Comparison of ENCODE assay signal across 34 cellular contexts in the genomic region with DNA sequence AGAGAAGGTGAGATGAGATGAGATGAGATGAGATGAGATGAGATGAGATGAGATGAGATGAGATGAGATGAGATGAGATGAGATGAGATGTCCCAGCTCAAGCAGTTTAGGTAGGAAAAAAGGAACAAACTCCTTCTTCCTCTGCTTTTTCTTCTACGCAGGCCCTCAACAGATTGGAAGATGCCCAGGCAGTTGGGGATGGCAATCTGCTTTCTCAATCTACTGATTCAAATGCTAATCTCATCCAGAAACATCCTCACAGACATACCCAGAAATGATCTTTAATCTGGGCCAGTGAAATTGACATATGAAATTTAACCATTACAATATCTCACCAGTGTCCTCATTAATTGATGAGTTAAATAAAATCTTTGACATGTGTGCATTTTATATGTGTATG.
"Had no signal": no experiment of that assay in that cellular context is flagged by ENCODE, and none has a peak within 500 bp of the region (broad histone marks: within the 10 kb centered on the region; RNA-seq: fewer than 3 reads in every experiment).

No MANE protein-coding gene starts in this region.

- H3K36me3 Mint-ChIP-seq: activated CD4-positive, alpha-beta memory T cell treated with anti-CD3 and anti-CD28 coated beads for 36 hours; activated naive CD4-positive, alpha-beta T cell treated with anti-CD3 and anti-CD28 coated beads, Interleukin-2, amount 50 U/mL, for 72 hours; activated naive CD8-positive, alpha-beta T cell treated with anti-CD3 and anti-CD28 coated beads for 36 hours had no signal

- H3K9me3 ChIP-seq: body of pancreas, breast epithelium had no signal

- H3K27ac ChIP-seq: adrenal gland, body of pancreas, brain microvascular endothelial cell, breast epithelium, VCaP had no signal

- H3K27me3 ChIP-seq: adrenal gland, body of pancreas, brain microvascular endothelial cell, breast epithelium had no signal

- DNase-seq: activated B cell treated with CpG ODN at 0.5 μM for 24 hours; activated CD4-positive, alpha-beta memory T cell treated with anti-CD3 and anti-CD28 coated beads for 36 hours; activated CD4-positive, alpha-beta T cell treated with anti-CD3 and anti-CD28 coated beads for 4 hours; activated CD4-positive, alpha-beta T cell treated with anti-CD3 and anti-CD28 coated beads, Interleukin-2, amount 10 ng/mL, durations not matched to agents 24 days and 14 days; activated CD4-positive, alpha-beta T cell treated with anti-CD3 and anti-CD28 coated beads, Interleukin-2, amount 50 U/mL, for 1 hour; activated CD4-positive, alpha-beta T cell treated with anti-CD3 and anti-CD28 coated beads, Interleukin-2, amount 50 U/mL, for 4 hours; activated CD4-positive, CD25-positive, alpha-beta regulatory T cell treated with anti-CD3 and anti-CD28 coated beads, Interleukin-2, amount 50 U/mL, for 72 hours; activated CD8-positive, alpha-beta memory T cell treated with anti-CD3 and anti-CD28 coated beads, Interleukin-2, amount 50 U/mL, for 4 hours; activated CD8-positive, alpha-beta T cell treated with anti-CD3 and anti-CD28 coated beads for 36 hours; activated effector memory CD4-positive, alpha-beta T cell treated with anti-CD3 and anti-CD28 coated beads, Interleukin-2, amount 50 U/mL, for 16 hours; activated gamma-delta T cell treated with Interleukin-2 at 50 U/mL for 16 hours; activated naive CD4-positive, alpha-beta T cell; activated naive CD4-positive, alpha-beta T cell treated with anti-CD3 and anti-CD28 coated beads for 36 hours; activated naive CD4-positive, alpha-beta T cell treated with anti-CD3 and anti-CD28 coated beads, Interleukin-2, amount 50 U/mL, for 16 hours; activated naive CD8-positive, alpha-beta T cell treated with anti-CD3 and anti-CD28 coated beads for 36 hours; activated T-cell treated with anti-CD3 and anti-CD28 coated beads for 4 hours; activated T-cell treated with anti-CD3 and anti-CD28 coated beads, Interleukin-2, amount 50 U/mL, for 1 hour; activated T-cell treated with anti-CD3 and anti-CD28 coated beads, Interleukin-2, amount 50 U/mL, for 4 hours; activated T-cell treated with anti-CD3 and anti-CD28 coated beads, Interleukin-2, amount 50 U/mL, for 72 hours; adrenal gland; amniotic stem cell; aorta; body of pancreas; brain microvascular endothelial cell; central memory CD4-positive, alpha-beta T cell; T-helper 2 cell; T-helper 9 cell had no signal

- H3K9me3 Mint-ChIP-seq: activated B cell treated with CpG ODN at 0.5 μM for 24 hours; activated CD4-positive, alpha-beta memory T cell treated with anti-CD3 and anti-CD28 coated beads for 36 hours; activated CD4-positive, alpha-beta T cell treated with anti-CD3 and anti-CD28 coated beads, Interleukin-2, amount 10 ng/mL, durations not matched to agents 24 days and 14 days; activated CD8-positive, alpha-beta T cell treated with anti-CD3 and anti-CD28 coated beads for 36 hours; activated naive CD4-positive, alpha-beta T cell treated with anti-CD3 and anti-CD28 coated beads for 36 hours; activated naive CD4-positive, alpha-beta T cell treated with anti-CD3 and anti-CD28 coated beads, Interleukin-2, amount 50 U/mL, for 72 hours; activated naive CD8-positive, alpha-beta T cell treated with anti-CD3 and anti-CD28 coated beads for 36 hours; activated T-cell treated with anti-CD3 and anti-CD28 coated beads, Interleukin-2, amount 50 U/mL, for 4 hours; activated T-helper 1 cell treated with anti-CD3 and anti-CD28 coated beads, Interleukin-12 subunit alpha, Interleukin-12 subunit beta, Interleukin-2, Interleukin-4 antibody, amounts not matched to agents 30 ng/mL and 10 ng/mL and 1 ng/mL, durations not matched to agents 14 hours and 24 hours and 36 hours; activated T-helper 17 cell treated with anti-CD3 and anti-CD28 coated beads, Interleukin-2, amount 50 U/mL, for 72 hours; T-helper 1 cell treated with Interleukin-12 subunit alpha and Interleukin-12 subunit beta and Interleukin-4 antibody, amounts not matched to agents 30 μg/mL and 1 μg/mL, for 36 hours; T-helper 2 cell treated with Interferon-gamma antibody and Interleukin-4, amounts not matched to agents 5 μg/mL and 100 μg/mL, for 36 hours had no signal

- H3K4me3 ChIP-seq: adrenal gland, body of pancreas, breast epithelium had no signal

- ATAC-seq: activated CD8-positive, alpha-beta T cell treated with anti-CD3 and anti-CD28 coated beads for 36 hours; activated naive CD4-positive, alpha-beta T cell treated with anti-CD3 and anti-CD28 coated beads, Interleukin-2, amount 50 U/mL, for 72 hours; activated T-cell treated with anti-CD3 and anti-CD28 coated beads, Interleukin-2, amount 50 U/mL, for 4 hours; activated T-cell treated with anti-CD3 and anti-CD28 coated beads, Interleukin-2, amount 50 U/mL, for 72 hours; activated T-helper 17 cell treated with anti-CD3 and anti-CD28 coated beads, Interleukin-2, amount 50 U/mL, for 72 hours; body of pancreas had no signal

- H3K27ac Mint-ChIP-seq: activated B cell treated with CpG ODN at 0.5 μM for 24 hours; activated CD4-positive, alpha-beta memory T cell treated with anti-CD3 and anti-CD28 coated beads for 36 hours; activated CD4-positive, alpha-beta T cell treated with anti-CD3 and anti-CD28 coated beads, Interleukin-2, amount 10 ng/mL, durations not matched to agents 24 days and 14 days; activated CD8-positive, alpha-beta T cell treated with anti-CD3 and anti-CD28 coated beads for 36 hours; activated naive CD4-positive, alpha-beta T cell treated with anti-CD3 and anti-CD28 coated beads for 36 hours; activated naive CD4-positive, alpha-beta T cell treated with anti-CD3 and anti-CD28 coated beads, Interleukin-2, amount 50 U/mL, for 72 hours; activated naive CD8-positive, alpha-beta T cell treated with anti-CD3 and anti-CD28 coated beads for 36 hours; activated T-cell treated with anti-CD3 and anti-CD28 coated beads, Interleukin-2, amount 50 U/mL, for 72 hours; activated T-helper 1 cell treated with anti-CD3 and anti-CD28 coated beads, Interleukin-12 subunit alpha, Interleukin-12 subunit beta, Interleukin-2, Interleukin-4 antibody, amounts not matched to agents 30 ng/mL and 10 ng/mL and 1 ng/mL, durations not matched to agents 14 hours and 24 hours and 36 hours; activated T-helper 17 cell treated with anti-CD3 and anti-CD28 coated beads, Interleukin-2, amount 50 U/mL, for 72 hours; T-helper 1 cell treated with Interleukin-12 subunit alpha and Interleukin-12 subunit beta and Interleukin-4 antibody, amounts not matched to agents 30 μg/mL and 1 μg/mL, for 36 hours; T-helper 2 cell treated with Interferon-gamma antibody and Interleukin-4, amounts not matched to agents 5 μg/mL and 100 μg/mL, for 36 hours had no signal

- H3K4me3 Mint-ChIP-seq: activated B cell treated with CpG ODN at 0.5 μM for 24 hours; activated CD4-positive, alpha-beta memory T cell treated with anti-CD3 and anti-CD28 coated beads for 36 hours; activated CD4-positive, alpha-beta T cell treated with anti-CD3 and anti-CD28 coated beads, Interleukin-2, amount 10 ng/mL, durations not matched to agents 24 days and 14 days; activated CD8-positive, alpha-beta T cell treated with anti-CD3 and anti-CD28 coated beads for 36 hours; activated naive CD4-positive, alpha-beta T cell treated with anti-CD3 and anti-CD28 coated beads for 36 hours; activated naive CD8-positive, alpha-beta T cell treated with anti-CD3 and anti-CD28 coated beads for 36 hours; activated T-cell treated with anti-CD3 and anti-CD28 coated beads, Interleukin-2, amount 50 U/mL, for 4 hours; activated T-cell treated with anti-CD3 and anti-CD28 coated beads, Interleukin-2, amount 50 U/mL, for 72 hours; activated T-helper 1 cell treated with anti-CD3 and anti-CD28 coated beads, Interleukin-12 subunit alpha, Interleukin-12 subunit beta, Interleukin-2, Interleukin-4 antibody, amounts not matched to agents 30 ng/mL and 10 ng/mL and 1 ng/mL, durations not matched to agents 14 hours and 24 hours and 36 hours; activated T-helper 17 cell treated with anti-CD3 and anti-CD28 coated beads, Interleukin-2, amount 50 U/mL, for 72 hours; T-helper 1 cell treated with Interleukin-12 subunit alpha and Interleukin-12 subunit beta and Interleukin-4 antibody, amounts not matched to agents 30 μg/mL and 1 μg/mL, for 36 hours; T-helper 2 cell treated with Interferon-gamma antibody and Interleukin-4, amounts not matched to agents 5 μg/mL and 100 μg/mL, for 36 hours had no signal

- H3K4me1 Mint-ChIP-seq: activated B cell treated with CpG ODN at 0.5 μM for 24 hours; activated CD4-positive, alpha-beta T cell treated with anti-CD3 and anti-CD28 coated beads, Interleukin-2, amount 10 ng/mL, durations not matched to agents 24 days and 14 days; activated naive CD8-positive, alpha-beta T cell treated with anti-CD3 and anti-CD28 coated beads for 36 hours; activated T-helper 17 cell treated with anti-CD3 and anti-CD28 coated beads, Interleukin-2, amount 50 U/mL, for 72 hours had no signal

- H3K4me1 ChIP-seq: adrenal gland, body of pancreas, breast epithelium had no signal

- H3K27me3 Mint-ChIP-seq: activated B cell treated with CpG ODN at 0.5 μM for 24 hours; activated CD4-positive, alpha-beta T cell treated with anti-CD3 and anti-CD28 coated beads, Interleukin-2, amount 10 ng/mL, durations not matched to agents 24 days and 14 days; activated CD8-positive, alpha-beta T cell treated with anti-CD3 and anti-CD28 coated beads for 36 hours; activated naive CD8-positive, alpha-beta T cell treated with anti-CD3 and anti-CD28 coated beads for 36 hours; activated T-helper 17 cell treated with anti-CD3 and anti-CD28 coated beads, Interleukin-2, amount 50 U/mL, for 72 hours had no signal

- H3K36me3 ChIP-seq: adrenal gland, brain microvascular endothelial cell, breast epithelium had no signal
